1 cellular context compared by ENCODE assay signal in the genomic region with DNA sequence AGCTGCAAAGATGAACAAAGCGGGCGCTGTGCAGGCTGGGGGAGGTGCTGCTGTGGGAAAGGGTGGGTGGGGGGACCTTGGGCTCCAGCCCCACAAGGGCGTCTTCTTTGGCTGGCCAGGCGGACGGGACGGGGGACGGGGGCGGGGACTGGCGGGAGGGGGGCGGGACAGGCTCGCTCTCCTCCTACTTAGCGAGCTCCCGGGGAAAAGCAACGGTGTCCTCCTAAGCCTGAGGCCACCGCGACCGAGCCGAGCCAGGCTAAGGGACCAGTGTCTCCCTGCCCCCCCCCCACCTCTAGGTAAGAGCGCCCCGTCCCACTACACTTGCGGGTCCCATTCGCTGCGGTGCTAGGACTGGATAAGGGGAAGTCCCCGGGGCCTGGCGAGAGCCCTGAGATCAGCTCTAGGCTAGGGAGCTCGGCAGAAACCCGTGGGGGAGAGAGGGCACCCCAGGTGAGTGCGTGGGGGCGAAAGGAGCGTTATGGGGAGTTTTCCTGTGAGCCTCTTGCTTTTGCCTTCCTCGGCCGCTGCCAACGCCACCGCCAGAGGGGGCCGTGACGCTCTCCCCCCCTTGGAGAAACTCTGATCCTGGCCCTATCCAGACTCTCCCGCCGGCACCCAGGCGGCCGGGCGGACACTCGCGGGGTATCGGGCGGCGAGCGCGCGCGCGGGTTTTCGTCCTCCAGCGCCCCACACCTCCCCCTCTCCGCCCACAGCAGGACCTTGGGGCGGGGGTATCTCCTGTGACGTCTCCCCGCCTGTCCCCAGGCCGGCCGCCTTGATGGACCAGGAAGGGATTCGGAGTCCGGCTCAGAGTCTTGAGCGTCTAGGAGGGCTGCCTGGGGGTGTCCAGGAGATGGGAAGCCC.
A peak's percentile ranks its signal among the peaks of the same experiment; 100 is the strongest.
TF ChIP-seq lines count a peak whose summit lies in the region.

PHLDB1 (plus strand) TSS at position 215 of the 867 bp plus-strand sequence. CDS start 6,222 bp downstream, outside the sequence.

TF ChIP-seq in H1, 55 proteins besides CTCF, POLR2A, EP300 and RAD21:
- TF ChIP-seq, protein P1, sequence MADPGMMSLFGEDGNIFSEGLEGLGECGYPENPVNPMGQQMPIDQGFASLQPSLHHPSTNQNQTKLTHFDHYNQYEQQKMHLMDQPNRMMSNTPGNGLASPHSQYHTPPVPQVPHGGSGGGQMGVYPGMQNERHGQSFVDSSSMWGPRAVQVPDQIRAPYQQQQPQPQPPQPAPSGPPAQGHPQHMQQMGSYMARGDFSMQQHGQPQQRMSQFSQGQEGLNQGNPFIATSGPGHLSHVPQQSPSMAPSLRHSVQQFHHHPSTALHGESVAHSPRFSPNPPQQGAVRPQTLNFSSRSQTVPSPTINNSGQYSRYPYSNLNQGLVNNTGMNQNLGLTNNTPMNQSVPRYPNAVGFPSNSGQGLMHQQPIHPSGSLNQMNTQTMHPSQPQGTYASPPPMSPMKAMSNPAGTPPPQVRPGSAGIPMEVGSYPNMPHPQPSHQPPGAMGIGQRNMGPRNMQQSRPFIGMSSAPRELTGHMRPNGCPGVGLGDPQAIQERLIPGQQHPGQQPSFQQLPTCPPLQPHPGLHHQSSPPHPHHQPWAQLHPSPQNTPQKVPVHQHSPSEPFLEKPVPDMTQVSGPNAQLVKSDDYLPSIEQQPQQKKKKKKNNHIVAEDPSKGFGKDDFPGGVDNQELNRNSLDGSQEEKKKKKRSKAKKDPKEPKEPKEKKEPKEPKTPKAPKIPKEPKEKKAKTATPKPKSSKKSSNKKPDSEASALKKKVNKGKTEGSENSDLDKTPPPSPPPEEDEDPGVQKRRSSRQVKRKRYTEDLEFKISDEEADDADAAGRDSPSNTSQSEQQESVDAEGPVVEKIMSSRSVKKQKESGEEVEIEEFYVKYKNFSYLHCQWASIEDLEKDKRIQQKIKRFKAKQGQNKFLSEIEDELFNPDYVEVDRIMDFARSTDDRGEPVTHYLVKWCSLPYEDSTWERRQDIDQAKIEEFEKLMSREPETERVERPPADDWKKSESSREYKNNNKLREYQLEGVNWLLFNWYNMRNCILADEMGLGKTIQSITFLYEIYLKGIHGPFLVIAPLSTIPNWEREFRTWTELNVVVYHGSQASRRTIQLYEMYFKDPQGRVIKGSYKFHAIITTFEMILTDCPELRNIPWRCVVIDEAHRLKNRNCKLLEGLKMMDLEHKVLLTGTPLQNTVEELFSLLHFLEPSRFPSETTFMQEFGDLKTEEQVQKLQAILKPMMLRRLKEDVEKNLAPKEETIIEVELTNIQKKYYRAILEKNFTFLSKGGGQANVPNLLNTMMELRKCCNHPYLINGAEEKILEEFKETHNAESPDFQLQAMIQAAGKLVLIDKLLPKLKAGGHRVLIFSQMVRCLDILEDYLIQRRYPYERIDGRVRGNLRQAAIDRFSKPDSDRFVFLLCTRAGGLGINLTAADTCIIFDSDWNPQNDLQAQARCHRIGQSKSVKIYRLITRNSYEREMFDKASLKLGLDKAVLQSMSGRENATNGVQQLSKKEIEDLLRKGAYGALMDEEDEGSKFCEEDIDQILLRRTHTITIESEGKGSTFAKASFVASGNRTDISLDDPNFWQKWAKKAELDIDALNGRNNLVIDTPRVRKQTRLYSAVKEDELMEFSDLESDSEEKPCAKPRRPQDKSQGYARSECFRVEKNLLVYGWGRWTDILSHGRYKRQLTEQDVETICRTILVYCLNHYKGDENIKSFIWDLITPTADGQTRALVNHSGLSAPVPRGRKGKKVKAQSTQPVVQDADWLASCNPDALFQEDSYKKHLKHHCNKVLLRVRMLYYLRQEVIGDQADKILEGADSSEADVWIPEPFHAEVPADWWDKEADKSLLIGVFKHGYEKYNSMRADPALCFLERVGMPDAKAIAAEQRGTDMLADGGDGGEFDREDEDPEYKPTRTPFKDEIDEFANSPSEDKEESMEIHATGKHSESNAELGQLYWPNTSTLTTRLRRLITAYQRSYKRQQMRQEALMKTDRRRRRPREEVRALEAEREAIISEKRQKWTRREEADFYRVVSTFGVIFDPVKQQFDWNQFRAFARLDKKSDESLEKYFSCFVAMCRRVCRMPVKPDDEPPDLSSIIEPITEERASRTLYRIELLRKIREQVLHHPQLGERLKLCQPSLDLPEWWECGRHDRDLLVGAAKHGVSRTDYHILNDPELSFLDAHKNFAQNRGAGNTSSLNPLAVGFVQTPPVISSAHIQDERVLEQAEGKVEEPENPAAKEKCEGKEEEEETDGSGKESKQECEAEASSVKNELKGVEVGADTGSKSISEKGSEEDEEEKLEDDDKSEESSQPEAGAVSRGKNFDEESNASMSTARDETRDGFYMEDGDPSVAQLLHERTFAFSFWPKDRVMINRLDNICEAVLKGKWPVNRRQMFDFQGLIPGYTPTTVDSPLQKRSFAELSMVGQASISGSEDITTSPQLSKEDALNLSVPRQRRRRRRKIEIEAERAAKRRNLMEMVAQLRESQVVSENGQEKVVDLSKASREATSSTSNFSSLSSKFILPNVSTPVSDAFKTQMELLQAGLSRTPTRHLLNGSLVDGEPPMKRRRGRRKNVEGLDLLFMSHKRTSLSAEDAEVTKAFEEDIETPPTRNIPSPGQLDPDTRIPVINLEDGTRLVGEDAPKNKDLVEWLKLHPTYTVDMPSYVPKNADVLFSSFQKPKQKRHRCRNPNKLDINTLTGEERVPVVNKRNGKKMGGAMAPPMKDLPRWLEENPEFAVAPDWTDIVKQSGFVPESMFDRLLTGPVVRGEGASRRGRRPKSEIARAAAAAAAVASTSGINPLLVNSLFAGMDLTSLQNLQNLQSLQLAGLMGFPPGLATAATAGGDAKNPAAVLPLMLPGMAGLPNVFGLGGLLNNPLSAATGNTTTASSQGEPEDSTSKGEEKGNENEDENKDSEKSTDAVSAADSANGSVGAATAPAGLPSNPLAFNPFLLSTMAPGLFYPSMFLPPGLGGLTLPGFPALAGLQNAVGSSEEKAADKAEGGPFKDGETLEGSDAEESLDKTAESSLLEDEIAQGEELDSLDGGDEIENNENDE (IDR thresholded peaks at IDR 0.05; ENCODE audit: insufficient replicate concordance, low read length), result no peak
- 0 out of 2 replicates have a peak, but pooled peaks have one; percentile 18 for TF ChIP-seq EGR1 (IDR thresholded peaks at IDR 0.05; ENCODE audit: borderline replicate concordance, low read depth, low read length)
- TF ChIP-seq CREB1 (IDR thresholded peaks at IDR 0.05), result peak; percentile 21; the same call in 1 of the 2 replicates
- TF ChIP-seq KDM4A (IDR thresholded peaks at IDR 0.05; ENCODE audit: low read depth, low read length, severe bottlenecking), result peak; percentile 39
